7 cellular contexts compared by ENCODE assay signal in the genomic region with DNA sequence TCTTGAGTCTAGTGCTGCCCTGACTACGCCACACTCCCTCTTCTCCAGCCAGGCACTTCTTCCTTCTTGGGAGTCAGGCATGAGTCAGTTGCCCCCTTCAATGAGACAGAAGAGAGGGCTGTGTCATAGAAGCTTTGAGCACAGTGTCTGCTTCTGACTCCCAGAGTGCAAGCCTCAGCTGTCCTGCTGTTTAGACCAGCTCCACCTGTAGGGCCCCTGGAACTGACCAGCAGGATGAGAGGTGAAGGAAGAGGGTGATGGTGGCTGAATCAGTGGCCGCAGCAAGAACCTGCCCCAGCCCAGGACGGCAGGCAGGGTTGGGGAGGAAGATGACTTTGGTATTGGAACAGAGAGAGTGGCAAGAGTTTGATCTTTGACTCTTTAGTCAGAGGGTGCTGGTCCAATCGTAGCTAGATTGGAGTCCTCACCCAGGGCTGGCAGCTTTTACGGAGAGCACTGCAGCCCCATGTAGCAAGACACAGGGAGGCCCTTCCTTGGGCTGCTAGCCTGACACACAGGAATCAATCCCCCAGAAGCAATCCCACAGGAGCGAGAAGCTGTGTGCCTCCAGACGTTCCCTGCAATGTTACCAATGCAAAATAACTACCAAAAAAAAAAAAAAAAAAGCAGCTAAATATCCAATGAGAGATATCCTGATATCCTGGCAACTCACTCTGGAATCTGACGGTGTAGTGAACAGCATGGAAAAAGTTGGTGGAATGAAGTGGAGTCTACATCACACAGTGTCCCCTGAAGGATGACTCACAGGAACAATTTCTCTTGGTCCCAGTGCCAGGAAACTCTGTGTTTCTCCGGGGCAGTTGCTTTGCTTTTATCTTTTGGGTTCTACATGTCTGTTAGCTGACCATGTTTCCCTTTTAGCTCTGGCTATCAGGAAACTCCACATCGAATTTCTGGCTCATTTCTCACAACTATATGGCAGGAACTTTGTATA. TPM values are rescaled to one million over a fixed set of nuclear protein-coding genes. Genes with fewer than 3 reads are reported as not detected.
A peak's percentile ranks its signal among the peaks of the same experiment; 100 is the strongest.
DNase-seq lines count a peak whose midpoint lies in the region; TF ChIP-seq lines count a peak whose summit lies in the region.
"Had no signal": no experiment of that assay in that cellular context is flagged by ENCODE, and none has a peak within 500 bp of the region (broad histone marks: within the 10 kb centered on the region; RNA-seq: fewer than 3 reads in every experiment).

No MANE protein-coding gene starts in this region.

- in situ Hi-C loops in GM13976 (cut with MboI; ENCODE audit: low sequenced_read_pairs, unreplicated experiment) = no loop called here

- TF ChIP-seq CTCF in breast epithelium (IDR thresholded peaks at IDR 0.05) (no peak), GM13976 (IDR thresholded peaks at IDR 0.05; ENCODE audit: borderline replicate concordance, control extremely low read depth, extremely low read depth, insufficient read depth, missing control alignments) (no peak)

- H3K4me3 ChIP-seq in breast epithelium (no peak overlapping the region), muscle layer of duodenum (ENCODE audit: low read depth in 1 of 2, low read length in 2 of 2) (no peak overlapping the region)

- intact Hi-C loops in breast epithelium (cut with DNase I; ENCODE audit: low total_unique reads) = no loop called here

- H3K27ac ChIP-seq in breast epithelium = peak overlapping the region; percentile 64 to 84
- peak overlapping the region; percentile 79 for H3K27ac ChIP-seq in muscle layer of duodenum (ENCODE audit: low read length)

- H3K9me3 ChIP-seq in breast epithelium = no peaks in the 10 kb centered on the region
- H3K9me3 ChIP-seq in muscle layer of duodenum (ENCODE audit: control insufficient read depth in 1 of 2, low read length in 2 of 2) = no peaks in the 10 kb centered on the region

- no peaks in the 10 kb centered on the region for H3K27me3 ChIP-seq in breast epithelium
- H3K27me3 ChIP-seq in muscle layer of duodenum (ENCODE audit: low read depth, low read length) = no peaks in the 10 kb centered on the region

- H3K36me3 ChIP-seq in breast epithelium (no peaks in the 10 kb centered on the region), muscle layer of duodenum (ENCODE audit: control insufficient read depth in 1 of 2, insufficient read depth in 2 of 2, low read length in 2 of 2) (no peaks in the 10 kb centered on the region)

- no peak for TF ChIP-seq POLR2A in breast epithelium (IDR thresholded peaks at IDR 0.05)

- no peaks in the 10 kb centered on the region for H3K4me1 ChIP-seq in breast epithelium
- H3K4me1 ChIP-seq in muscle layer of duodenum (ENCODE audit: control insufficient read depth in 1 of 2, insufficient read depth in 2 of 2, low read length in 2 of 2) = peaks cover 0 to 8% of the 10 kb centered on the region in 2 donors

- DNase-seq in EH (ENCODE audit: low read depth) (peak; percentile 94), breast epithelium (ENCODE audit: low spot score in 2 of 2) (peak in 1 of 2 donors; percentile 68), UCSD-AML1 (lab: John Stamatoyannopoulos, UW; ENCODE audit: unreplicated experiment) (no peak), midbrain (lab: John Stamatoyannopoulos, UW) (no peak), GM13976 (ENCODE audit: low spot score) (no peak)
- DNase-seq: activated gamma-delta T cell treated with Interleukin-2 at 50 U/mL for 16 hours had no signal

RNA-seq across cellular contexts. Expression of a gene that starts 6.9 kb away (rescaled TPM):
- total RNA-seq in breast epithelium = under 1 TPM in 2 of 3 donors, not detected in 1; 0.32 to 0.33 TPM

RNA-seq across cellular contexts. Expression of a gene that starts 12.2 kb away (rescaled TPM):
- 10 to 100 TPM in 1 of 3 donors, 1 to 10 TPM in 2; 1.9 to 11.0 (median 2.3) TPM for total RNA-seq in breast epithelium

RNA-seq across cellular contexts. Expression of a gene that starts 23.8 kb away (rescaled TPM):
- total RNA-seq in breast epithelium = not detected

RNA-seq across cellular contexts. Expression of a gene that starts 36.9 kb away (rescaled TPM):
- total RNA-seq in breast epithelium = 1 to 10 TPM; 3.5 to 9.4 (median 6.9) TPM

RNA-seq across cellular contexts. Expression of a gene that starts 44.1 kb away (rescaled TPM):
- total RNA-seq in breast epithelium = 10 to 100 TPM; 18.0 to 24.8 (median 21.5) TPM
